In the genomic region with DNA sequence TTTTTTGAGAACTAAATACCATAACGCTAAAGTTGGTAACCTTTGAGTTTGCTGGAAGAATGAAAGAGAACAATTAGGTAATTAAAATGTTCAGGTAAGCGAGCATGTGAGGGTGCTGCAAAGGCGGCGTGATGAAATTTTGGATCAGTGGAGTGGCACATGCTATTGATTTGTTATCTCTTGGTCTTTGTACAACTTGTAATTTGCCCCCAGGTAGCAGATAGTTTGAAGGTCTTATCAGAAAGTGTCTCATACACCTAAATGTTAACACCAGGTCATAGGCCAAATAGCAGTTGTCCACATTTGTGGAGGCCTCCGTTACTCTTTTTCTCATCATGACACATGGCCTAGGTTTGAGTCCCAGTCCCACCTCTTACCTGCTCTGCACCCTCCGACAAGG, we compare ENCODE assay signal across 2 cellular contexts.
TF ChIP-seq lines count a peak whose summit lies in the region.

No MANE protein-coding gene starts in this region.

TF ChIP-seq in HepG2, 621 proteins besides CTCF, POLR2A, EP300 and RAD21:
- TF ChIP-seq ZSCAN21 (CRISPR knock-in tag; IDR thresholded peaks at IDR 0.05; ENCODE audit: borderline replicate concordance) = no peak
- no peak for TF ChIP-seq ZNF20 (CRISPR knock-in tag; IDR thresholded peaks at IDR 0.05)
- TF ChIP-seq, protein P1, sequence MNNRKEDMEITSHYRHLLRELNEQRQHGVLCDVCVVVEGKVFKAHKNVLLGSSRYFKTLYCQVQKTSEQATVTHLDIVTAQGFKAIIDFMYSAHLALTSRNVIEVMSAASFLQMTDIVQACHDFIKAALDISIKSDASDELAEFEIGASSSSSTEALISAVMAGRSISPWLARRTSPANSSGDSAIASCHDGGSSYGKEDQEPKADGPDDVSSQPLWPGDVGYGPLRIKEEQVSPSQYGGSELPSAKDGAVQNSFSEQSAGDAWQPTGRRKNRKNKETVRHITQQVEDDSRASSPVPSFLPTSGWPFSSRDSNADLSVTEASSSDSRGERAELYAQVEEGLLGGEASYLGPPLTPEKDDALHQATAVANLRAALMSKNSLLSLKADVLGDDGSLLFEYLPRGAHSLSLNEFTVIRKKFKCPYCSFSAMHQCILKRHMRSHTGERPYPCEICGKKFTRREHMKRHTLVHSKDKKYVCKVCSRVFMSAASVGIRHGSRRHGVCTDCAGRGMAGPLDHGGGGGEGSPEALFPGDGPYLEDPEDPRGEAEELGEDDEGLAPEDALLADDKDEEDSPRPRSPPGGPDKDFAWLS (CRISPR knock-in tag; IDR thresholded peaks at IDR 0.05; ENCODE audit: borderline replicate concordance) = no peak
- TF ChIP-seq HNF1B (CRISPR knock-in tag; IDR thresholded peaks at IDR 0.05) = no peak
- TF ChIP-seq, protein P2, sequence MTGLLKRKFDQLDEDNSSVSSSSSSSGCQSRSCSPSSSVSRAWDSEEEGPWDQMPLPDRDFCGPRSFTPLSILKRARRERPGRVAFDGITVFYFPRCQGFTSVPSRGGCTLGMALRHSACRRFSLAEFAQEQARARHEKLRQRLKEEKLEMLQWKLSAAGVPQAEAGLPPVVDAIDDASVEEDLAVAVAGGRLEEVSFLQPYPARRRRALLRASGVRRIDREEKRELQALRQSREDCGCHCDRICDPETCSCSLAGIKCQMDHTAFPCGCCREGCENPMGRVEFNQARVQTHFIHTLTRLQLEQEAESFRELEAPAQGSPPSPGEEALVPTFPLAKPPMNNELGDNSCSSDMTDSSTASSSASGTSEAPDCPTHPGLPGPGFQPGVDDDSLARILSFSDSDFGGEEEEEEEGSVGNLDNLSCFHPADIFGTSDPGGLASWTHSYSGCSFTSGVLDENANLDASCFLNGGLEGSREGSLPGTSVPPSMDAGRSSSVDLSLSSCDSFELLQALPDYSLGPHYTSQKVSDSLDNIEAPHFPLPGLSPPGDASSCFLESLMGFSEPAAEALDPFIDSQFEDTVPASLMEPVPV (CRISPR knock-in tag; IDR thresholded peaks at IDR 0.05) = no peak
- TF ChIP-seq ELF1 (CRISPR knock-in tag; IDR thresholded peaks at IDR 0.05) = no peak
- no peak for TF ChIP-seq ZNF205 (CRISPR knock-in tag; IDR thresholded peaks at IDR 0.05)
- TF ChIP-seq ZNF430 (CRISPR knock-in tag; IDR thresholded peaks at IDR 0.05) = no peak
- TF ChIP-seq HNF4A (CRISPR knock-in tag; IDR thresholded peaks at IDR 0.05) = peak; percentile 10; the same call in 1 of the 2 replicates
- TF ChIP-seq RNF2 (conservative IDR thresholded peaks at IDR 0.05; ENCODE audit: low read depth) = no peak
- no peak for TF ChIP-seq SOX6 (IDR thresholded peaks at IDR 0.05)
- no peak for TF ChIP-seq SOX6 (CRISPR knock-in tag; IDR thresholded peaks at IDR 0.05)
- 0 out of 2 replicates have a peak, but pooled peaks have one; percentile 14 for TF ChIP-seq NR2F6 (IDR thresholded peaks at IDR 0.05)
- no peak for TF ChIP-seq NR2F6 (CRISPR knock-in tag; IDR thresholded peaks at IDR 0.05)

TF ChIP-seq in HEK293T, 16 proteins besides CTCF, POLR2A, EP300 and RAD21:
- TF ChIP-seq FOXA1 (IDR thresholded peaks at IDR 0.05) (no peak), ARNT (IDR thresholded peaks at IDR 0.05) (no peak), CTBP1 (IDR thresholded peaks at IDR 0.05; ENCODE audit: borderline replicate concordance) (no peak), PKNOX1 (IDR thresholded peaks at IDR 0.05) (no peak), LEF1 (IDR thresholded peaks at IDR 0.05; ENCODE audit: borderline replicate concordance) (no peak), SP1 (IDR thresholded peaks at IDR 0.05) (no peak), ZNF384 (IDR thresholded peaks at IDR 0.05) (no peak), FOXM1 (IDR thresholded peaks at IDR 0.05; ENCODE audit: borderline replicate concordance) (no peak), ELF4 (IDR thresholded peaks at IDR 0.05) (no peak), TARDBP (IDR thresholded peaks at IDR 0.05) (no peak), BHLHE40 (IDR thresholded peaks at IDR 0.05; ENCODE audit: borderline replicate concordance) (no peak), L3MBTL2 (conservative IDR thresholded peaks at IDR 0.05) (no peak), NFRKB (IDR thresholded peaks at IDR 0.05) (no peak), HDGF (IDR thresholded peaks at IDR 0.05; ENCODE audit: borderline replicate concordance) (no peak), SUZ12 (IDR thresholded peaks at IDR 0.05) (no peak), FOXK2 (IDR thresholded peaks at IDR 0.05) (no peak)
